In the genomic region with DNA sequence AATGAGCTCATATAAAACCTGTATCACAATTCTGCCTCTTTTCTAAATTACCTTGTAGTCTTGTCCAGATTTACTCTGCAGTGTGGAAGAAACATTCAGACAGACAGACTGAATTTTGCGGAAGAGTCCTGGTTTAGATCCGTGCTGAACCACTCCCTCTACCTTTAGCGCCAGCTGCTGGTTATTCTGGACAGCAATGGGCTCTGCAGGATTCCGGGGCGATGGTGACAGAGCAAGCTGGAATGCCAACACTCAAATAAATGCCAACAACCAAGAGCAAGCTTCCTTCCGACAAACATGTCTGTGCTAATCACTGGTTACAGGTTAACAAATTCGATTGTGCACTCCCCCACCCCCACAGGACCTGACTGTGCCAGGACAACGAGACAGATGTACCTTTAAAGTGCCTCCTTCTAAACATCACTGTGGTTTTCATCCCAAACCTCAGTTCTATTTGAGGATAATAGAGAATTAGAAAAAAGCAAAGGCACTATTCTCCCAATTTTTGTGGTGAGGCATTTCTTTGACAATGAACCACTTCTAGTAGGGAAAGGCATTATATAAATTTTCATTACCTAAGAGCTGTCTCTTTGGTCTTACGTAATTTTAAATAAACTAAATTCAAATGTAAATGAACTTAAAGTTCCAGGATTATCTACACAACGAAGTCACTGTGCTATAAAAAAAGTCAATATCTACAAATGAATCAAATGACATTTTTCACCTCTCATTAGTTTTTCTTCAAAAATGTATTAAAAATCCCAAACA, we compare ENCODE assay signal across 1 cellular context.
TF ChIP-seq lines count a peak whose summit lies in the region.

No MANE protein-coding gene starts in this region.

TF ChIP-seq in HepG2, 621 proteins besides CTCF, POLR2A, EP300 and RAD21 (continued from another document and continues in another):
- no peak for TF ChIP-seq ETS1 (CRISPR knock-in tag; IDR thresholded peaks at IDR 0.05)
- TF ChIP-seq CBX5 (CRISPR knock-in tag; IDR thresholded peaks at IDR 0.05; ENCODE audit: borderline replicate concordance), result peak; percentile 93; the same call in 1 of the 2 replicates
- no peak for TF ChIP-seq FIP1L1 (IDR thresholded peaks at IDR 0.05; ENCODE audit: borderline replicate concordance, insufficient read depth, low read depth, low read length)
- no peak for TF ChIP-seq HNRNPK (IDR thresholded peaks at IDR 0.05; ENCODE audit: low read depth, low read length, poor library complexity, severe bottlenecking)
- TF ChIP-seq RBM22 (optimal IDR thresholded peaks at IDR 0.05; ENCODE audit: low read length), result no peak
- no peak for TF ChIP-seq ZBTB34 (CRISPR knock-in tag; IDR thresholded peaks at IDR 0.05)
- TF ChIP-seq ZKSCAN8 (CRISPR knock-in tag; IDR thresholded peaks at IDR 0.05; ENCODE audit: borderline replicate concordance), result peak; percentile 63; the same call in 1 of the 2 replicates
- no peak for TF ChIP-seq ZNF260 (CRISPR knock-in tag; IDR thresholded peaks at IDR 0.05; ENCODE audit: borderline replicate concordance, low read depth)
- 0 out of 2 replicates have a peak, but pooled peaks have one; percentile 12 for TF ChIP-seq SIX4 (CRISPR knock-in tag; IDR thresholded peaks at IDR 0.05)
- peak; percentile 61 for TF ChIP-seq POGZ (CRISPR knock-in tag; IDR thresholded peaks at IDR 0.05)
- TF ChIP-seq, protein P1, sequence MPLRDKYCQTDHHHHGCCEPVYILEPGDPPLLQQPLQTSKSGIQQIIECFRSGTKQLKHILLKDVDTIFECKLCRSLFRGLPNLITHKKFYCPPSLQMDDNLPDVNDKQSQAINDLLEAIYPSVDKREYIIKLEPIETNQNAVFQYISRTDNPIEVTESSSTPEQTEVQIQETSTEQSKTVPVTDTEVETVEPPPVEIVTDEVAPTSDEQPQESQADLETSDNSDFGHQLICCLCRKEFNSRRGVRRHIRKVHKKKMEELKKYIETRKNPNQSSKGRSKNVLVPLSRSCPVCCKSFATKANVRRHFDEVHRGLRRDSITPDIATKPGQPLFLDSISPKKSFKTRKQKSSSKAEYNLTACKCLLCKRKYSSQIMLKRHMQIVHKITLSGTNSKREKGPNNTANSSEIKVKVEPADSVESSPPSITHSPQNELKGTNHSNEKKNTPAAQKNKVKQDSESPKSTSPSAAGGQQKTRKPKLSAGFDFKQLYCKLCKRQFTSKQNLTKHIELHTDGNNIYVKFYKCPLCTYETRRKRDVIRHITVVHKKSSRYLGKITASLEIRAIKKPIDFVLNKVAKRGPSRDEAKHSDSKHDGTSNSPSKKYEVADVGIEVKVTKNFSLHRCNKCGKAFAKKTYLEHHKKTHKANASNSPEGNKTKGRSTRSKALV (CRISPR knock-in tag; IDR thresholded peaks at IDR 0.05), result no peak
- TF ChIP-seq YEATS2 (CRISPR knock-in tag; IDR thresholded peaks at IDR 0.05; ENCODE audit: borderline replicate concordance), result peak; percentile 77; the same call in 1 of the 2 replicates
- peak; percentile 23; the same call in 1 of the 2 replicates for TF ChIP-seq MAZ (IDR thresholded peaks at IDR 0.05; ENCODE audit: borderline replicate concordance, low read depth, low read length)
- 0 out of 2 replicates have a peak, but pooled peaks have one; percentile 40 for TF ChIP-seq MAZ (CRISPR knock-in tag; IDR thresholded peaks at IDR 0.05; ENCODE audit: low read depth)
- TF ChIP-seq SALL2 (CRISPR knock-in tag; IDR thresholded peaks at IDR 0.05), result no peak
- peak; percentile 79 for TF ChIP-seq SAP130 (CRISPR knock-in tag; IDR thresholded peaks at IDR 0.05; ENCODE audit: low read depth)
- TF ChIP-seq ZBTB20 (CRISPR knock-in tag; IDR thresholded peaks at IDR 0.05; ENCODE audit: borderline replicate concordance, low read depth), result no peak
- no peak for TF ChIP-seq ZNF235 (CRISPR knock-in tag; IDR thresholded peaks at IDR 0.05; ENCODE audit: borderline replicate concordance)
- TF ChIP-seq MTA3 (CRISPR knock-in tag; IDR thresholded peaks at IDR 0.05), result no peak
- no peak for TF ChIP-seq RFX3 (CRISPR knock-in tag; IDR thresholded peaks at IDR 0.05)
- TF ChIP-seq ZNF616 (CRISPR knock-in tag; IDR thresholded peaks at IDR 0.05; ENCODE audit: low read depth), result no peak
- 0 out of 2 replicates have a peak, but pooled peaks have one; percentile 38 for TF ChIP-seq PHF8 (CRISPR knock-in tag; IDR thresholded peaks at IDR 0.05)
- no peak for TF ChIP-seq PBX2 (CRISPR knock-in tag; IDR thresholded peaks at IDR 0.05)
- TF ChIP-seq ZNF713 (CRISPR knock-in tag; IDR thresholded peaks at IDR 0.05), result no peak
- TF ChIP-seq MEF2D (CRISPR knock-in tag; IDR thresholded peaks at IDR 0.05), result no peak
- TF ChIP-seq, protein P2, sequence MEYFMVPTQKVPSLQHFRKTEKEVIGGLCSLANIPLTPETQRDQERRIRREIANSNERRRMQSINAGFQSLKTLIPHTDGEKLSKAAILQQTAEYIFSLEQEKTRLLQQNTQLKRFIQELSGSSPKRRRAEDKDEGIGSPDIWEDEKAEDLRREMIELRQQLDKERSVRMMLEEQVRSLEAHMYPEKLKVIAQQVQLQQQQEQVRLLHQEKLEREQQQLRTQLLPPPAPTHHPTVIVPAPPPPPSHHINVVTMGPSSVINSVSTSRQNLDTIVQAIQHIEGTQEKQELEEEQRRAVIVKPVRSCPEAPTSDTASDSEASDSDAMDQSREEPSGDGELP (IDR thresholded peaks at IDR 0.05; ENCODE audit: borderline replicate concordance, low read depth), result no peak
- no peak for TF ChIP-seq TCF7L2 (IDR thresholded peaks at IDR 0.05; ENCODE audit: low read depth, low read length)
- TF ChIP-seq ZNF605 (CRISPR knock-in tag; IDR thresholded peaks at IDR 0.05), result peak; percentile 66; the same call in 1 of the 2 replicates
- TF ChIP-seq SNRNP70 (IDR thresholded peaks at IDR 0.05; ENCODE audit: low read depth, low read length), result no peak
- peak; percentile 11; the same call in 1 of the 2 replicates for TF ChIP-seq ZNF772 (CRISPR knock-in tag; IDR thresholded peaks at IDR 0.05)
- TF ChIP-seq ATF3 (CRISPR knock-in tag; IDR thresholded peaks at IDR 0.05), result peak; percentile 61
- TF ChIP-seq XRCC5 (optimal IDR thresholded peaks at IDR 0.05; ENCODE audit: low read length), result peak; percentile 81
- TF ChIP-seq SYNCRIP (IDR thresholded peaks at IDR 0.05; ENCODE audit: insufficient read depth, low read depth, low read length), result no peak
- no peak for TF ChIP-seq ZNF354B (CRISPR knock-in tag; IDR thresholded peaks at IDR 0.05)
- no peak for TF ChIP-seq NR1H2 (CRISPR knock-in tag; IDR thresholded peaks at IDR 0.05; ENCODE audit: borderline replicate concordance, low read depth)
- TF ChIP-seq RBFOX2 (IDR thresholded peaks at IDR 0.05; ENCODE audit: low read depth, low read length), result no peak
- TF ChIP-seq JUND (CRISPR knock-in tag; IDR thresholded peaks at IDR 0.05), result no peak
- TF ChIP-seq ARNT2 (CRISPR knock-in tag; IDR thresholded peaks at IDR 0.05; ENCODE audit: low read depth), result no peak
- TF ChIP-seq MLXIP (CRISPR knock-in tag; IDR thresholded peaks at IDR 0.05; ENCODE audit: borderline replicate concordance), result no peak
- TF ChIP-seq ZBTB2 (CRISPR knock-in tag; IDR thresholded peaks at IDR 0.05; ENCODE audit: low read depth), result no peak
- TF ChIP-seq ZNF451 (CRISPR knock-in tag; IDR thresholded peaks at IDR 0.05), result no peak
- TF ChIP-seq ZFP37 (CRISPR knock-in tag; IDR thresholded peaks at IDR 0.05; ENCODE audit: borderline replicate concordance), result no peak
- TF ChIP-seq WIZ (CRISPR knock-in tag; IDR thresholded peaks at IDR 0.05), result no peak
- TF ChIP-seq NAIF1 (CRISPR knock-in tag; IDR thresholded peaks at IDR 0.05; ENCODE audit: borderline replicate concordance), result no peak
- TF ChIP-seq ZNF879 (CRISPR knock-in tag; IDR thresholded peaks at IDR 0.05), result no peak
- TF ChIP-seq DMAP1 (CRISPR knock-in tag; IDR thresholded peaks at IDR 0.05), result 0 out of 2 replicates have a peak, but pooled peaks have one; percentile 25
- no peak for TF ChIP-seq ZNF20 (CRISPR knock-in tag; IDR thresholded peaks at IDR 0.05)
- no peak for TF ChIP-seq ZNF224 (CRISPR knock-in tag; IDR thresholded peaks at IDR 0.05)
- TF ChIP-seq ZSCAN29 (CRISPR knock-in tag; conservative IDR thresholded peaks at IDR 0.05), result no peak
- TF ChIP-seq, protein P3, sequence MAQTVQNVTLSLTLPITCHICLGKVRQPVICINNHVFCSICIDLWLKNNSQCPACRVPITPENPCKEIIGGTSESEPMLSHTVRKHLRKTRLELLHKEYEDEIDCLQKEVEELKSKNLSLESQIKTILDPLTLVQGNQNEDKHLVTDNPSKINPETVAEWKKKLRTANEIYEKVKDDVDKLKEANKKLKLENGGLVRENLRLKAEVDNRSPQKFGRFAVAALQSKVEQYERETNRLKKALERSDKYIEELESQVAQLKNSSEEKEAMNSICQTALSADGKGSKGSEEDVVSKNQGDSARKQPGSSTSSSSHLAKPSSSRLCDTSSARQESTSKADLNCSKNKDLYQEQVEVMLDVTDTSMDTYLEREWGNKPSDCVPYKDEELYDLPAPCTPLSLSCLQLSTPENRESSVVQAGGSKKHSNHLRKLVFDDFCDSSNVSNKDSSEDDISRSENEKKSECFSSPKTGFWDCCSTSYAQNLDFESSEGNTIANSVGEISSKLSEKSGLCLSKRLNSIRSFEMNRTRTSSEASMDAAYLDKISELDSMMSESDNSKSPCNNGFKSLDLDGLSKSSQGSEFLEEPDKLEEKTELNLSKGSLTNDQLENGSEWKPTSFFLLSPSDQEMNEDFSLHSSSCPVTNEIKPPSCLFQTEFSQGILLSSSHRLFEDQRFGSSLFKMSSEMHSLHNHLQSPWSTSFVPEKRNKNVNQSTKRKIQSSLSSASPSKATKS (CRISPR knock-in tag; IDR thresholded peaks at IDR 0.05), result no peak
- no peak for TF ChIP-seq AHR (CRISPR knock-in tag; IDR thresholded peaks at IDR 0.05)
- TF ChIP-seq MEIS2 (CRISPR knock-in tag; IDR thresholded peaks at IDR 0.05), result no peak
- TF ChIP-seq ZNF547 (CRISPR knock-in tag; IDR thresholded peaks at IDR 0.05), result no peak
- TF ChIP-seq U2AF1 (optimal IDR thresholded peaks at IDR 0.05; ENCODE audit: low read depth, low read length), result no peak
- no peak for TF ChIP-seq ZNF839 (CRISPR knock-in tag; IDR thresholded peaks at IDR 0.05; ENCODE audit: borderline replicate concordance)
- no peak for TF ChIP-seq ZNF230 (CRISPR knock-in tag; IDR thresholded peaks at IDR 0.05)
- TF ChIP-seq ZFP90 (CRISPR knock-in tag; IDR thresholded peaks at IDR 0.05; ENCODE audit: borderline replicate concordance), result 0 out of 2 replicates have a peak, but pooled peaks have one; percentile 65
- no peak for TF ChIP-seq ZNF496 (CRISPR knock-in tag; IDR thresholded peaks at IDR 0.05; ENCODE audit: insufficient replicate concordance)
- no peak for TF ChIP-seq ZNF709 (CRISPR knock-in tag; IDR thresholded peaks at IDR 0.05)
